22 cellular contexts compared by ENCODE assay signal in genomic region chr1:212440419-212440818, GRCh38. TPM values are rescaled to one million over a fixed set of nuclear protein-coding genes. Genes with fewer than 3 reads are reported as not detected.
A peak's percentile ranks its signal among the peaks of the same experiment; 100 is the strongest.
DNase-seq lines count a peak whose midpoint lies in the region; ATAC-seq, FAIRE-seq and TF ChIP-seq lines count a peak whose summit lies in the region.
"Had no signal": no experiment of that assay in that cellular context is flagged by ENCODE, and none has a peak within 500 bp of the region (broad histone marks: within the 10 kb centered on the region; RNA-seq: fewer than 3 reads in every experiment).

No MANE protein-coding gene starts in this region.

- TF ChIP-seq POLR2A in H1 (IDR thresholded peaks at IDR 0.05; ENCODE audit: control extremely low read depth in 1 of 2, low read depth in 2 of 2, low read length in 2 of 2), result no peak
- TF ChIP-seq POLR2A in spleen (IDR thresholded peaks at IDR 0.05), result no peak

- no peak overlapping the region for H2BK12ac ChIP-seq in H1 (ENCODE audit: low read depth, low read length)

- TF ChIP-seq RAD21 in H1 (IDR thresholded peaks at IDR 0.05 in 1 of 2, conservative IDR thresholded peaks at IDR 0.05 in 1 of 2; ENCODE audit: low read depth in 2 of 2, low read length in 2 of 2), result no peak

- H3K4me2 ChIP-seq in H1 (ENCODE audit: insufficient read depth in 1 of 2, low read depth in 2 of 2, low read length in 2 of 2), result no peak overlapping the region

- no peak for FAIRE-seq in H1 (lab: Jason Lieb, UNC)
- FAIRE-seq: GM18507, HepG2 had no signal

- H2BK20ac ChIP-seq in H1 (ENCODE audit: low read length), result no peak overlapping the region

- no peaks in the 10 kb centered on the region for H3K9me3 Mint-ChIP-seq in natural killer cell treated with Interleukin-12 subunit alpha and Interleukin-12 subunit beta and Interleukin-15 and Interleukin-18, amount 100 ng/mL, for 72 hours
- H3K9me3 Mint-ChIP-seq: CD8-positive, alpha-beta T cell; H9 had no signal

- H3K36me3 Mint-ChIP-seq in natural killer cell treated with Interleukin-12 subunit alpha and Interleukin-12 subunit beta and Interleukin-15 and Interleukin-18, amount 100 ng/mL, for 72 hours, result no peaks in the 10 kb centered on the region

- H3K27me3 ChIP-seq in H1 (replicated peaks in 1 of 4; ENCODE audit: control insufficient read depth in 3 of 4, extremely low read depth in 1 of 4, insufficient read depth in 3 of 4, low read length in 3 of 4), result no peaks in the 10 kb centered on the region
- H3K27me3 ChIP-seq in spleen (replicated peaks in 1 of 7), result no peaks in the 10 kb centered on the region
- H3K27me3 ChIP-seq: SJSA1 had no signal

- no peak overlapping the region for H2BK120ac ChIP-seq in H1 (replicated peaks; ENCODE audit: low read depth, low read length)

- no peak overlapping the region for H4K91ac ChIP-seq in H1 (replicated peaks; ENCODE audit: insufficient read length, low read length)

- H2BK5ac ChIP-seq in H1 (ENCODE audit: low read depth, low read length), result no peak overlapping the region

- no peaks in the 10 kb centered on the region for H3K4me1 ChIP-seq in H1 (replicated peaks in 1 of 4; ENCODE audit: control insufficient read depth in 3 of 4, insufficient read depth in 4 of 4, low read length in 3 of 4)
- no peaks in the 10 kb centered on the region for H3K4me1 ChIP-seq in spleen
- H3K4me1 ChIP-seq: SJSA1 had no signal

- H3K9me3 ChIP-seq in H1 (ENCODE audit: insufficient read depth in 2 of 2, low read depth in 1 of 2, low read length in 1 of 2), result no peaks in the 10 kb centered on the region
- H3K9me3 ChIP-seq in spleen, result no peaks in the 10 kb centered on the region
- H3K9me3 ChIP-seq: SJSA1 had no signal

- intact Hi-C loops in spleen (cut with DNase I; ENCODE audit: low total_unique reads), result no loop called here

- no peak overlapping the region for H2AFZ ChIP-seq in H1 (ENCODE audit: low read length)

- WGBS in H1 (ENCODE audit: extremely low coverage in 1 of 2, insufficient coverage in 1 of 2, insufficient read length in 1 of 2, insufficient replicate concordance in 2 of 2, low coverage in 1 of 2, low lambda C conversion rate in 2 of 2, missing lambda C conversion rate in 1 of 2), 2 experiments, result 79% methylated on average over 9 of the region's 9 CpGs; no CpG with 5 or more reads in 1 of the 2 experiments
- 84 to 94% (median 88%) methylated on average over 9 of the region's 9 CpGs for WGBS in spleen, 5 donors

- no peak overlapping the region for H3K27ac Mint-ChIP-seq in natural killer cell treated with Interleukin-12 subunit alpha and Interleukin-12 subunit beta and Interleukin-15 and Interleukin-18, amount 100 ng/mL, for 72 hours
- H3K27ac Mint-ChIP-seq: CD8-positive, alpha-beta T cell had no signal

- no peaks in the 10 kb centered on the region for H3K27me3 Mint-ChIP-seq in natural killer cell treated with Interleukin-12 subunit alpha and Interleukin-12 subunit beta and Interleukin-15 and Interleukin-18, amount 100 ng/mL, for 72 hours

- H3K18ac ChIP-seq in H1 (ENCODE audit: extremely low read depth, low read length), result no peak overlapping the region

- CTCF ChIA-PET in HEK293T (lab: Yijun Ruan, JAX) (interaction anchor here (1.0 kb wide), 1 partner anchor 72 kb away, joined by 3 read pairs; no protein-coding TSS in a partner anchor), H1 (lab: Charles Lee; ENCODE audit: partially characterized antibody) (interaction anchor here (0.8 to 6.2 kb wide), 5 partner anchors 16 to 369 kb away, joined by 3 to 48 read pairs (median 4); partner anchors contain the start of gene PACC1)

- no peaks in the 10 kb centered on the region for H4K20me1 ChIP-seq in H1 (replicated peaks in 1 of 2; ENCODE audit: control insufficient read depth in 1 of 2, insufficient read depth in 2 of 2, low read length in 2 of 2)

- H2AK5ac ChIP-seq in H1 (ENCODE audit: low read depth, low read length), result no peak overlapping the region

- H3K79me1 ChIP-seq in H1 (ENCODE audit: low read depth, low read length), result no peaks in the 10 kb centered on the region

- H3K79me2 ChIP-seq in H1 (ENCODE audit: control insufficient read depth in 1 of 2, insufficient read depth in 2 of 2, low read length in 2 of 2), result no peaks in the 10 kb centered on the region

- H3K4me3 Mint-ChIP-seq in natural killer cell treated with Interleukin-12 subunit alpha and Interleukin-12 subunit beta and Interleukin-15 and Interleukin-18, amount 100 ng/mL, for 72 hours, result no peak overlapping the region
- H3K4me3 Mint-ChIP-seq: CD8-positive, alpha-beta T cell; H9 had no signal

- TF ChIP-seq CTCF in H1 (IDR thresholded peaks at IDR 0.05; ENCODE audit: control extremely low read depth in 1 of 3, insufficient read depth in 1 of 3, low read depth in 1 of 3, low read length in 3 of 3) (no peak), spleen (IDR thresholded peaks at IDR 0.05 in 8 of 11, conservative IDR thresholded peaks at IDR 0.05 in 3 of 11) (no peak)

- no peak overlapping the region for H4K5ac ChIP-seq in H1 (ENCODE audit: insufficient read length, low read depth, low read length)

- H3K9ac ChIP-seq in H1 (replicated peaks in 1 of 4; ENCODE audit: extremely low read depth in 1 of 4, low read depth in 3 of 4, low read length in 3 of 4), result no peak overlapping the region; a peak in 1 of 7 replicates

- H3K36me3 ChIP-seq in H1 (ENCODE audit: control insufficient read depth in 2 of 4, insufficient read depth in 4 of 4, low read length in 3 of 4) (no peaks in the 10 kb centered on the region), spleen (peaks cover 0 to 32% (median 5%) of the 10 kb centered on the region in 6 donors)
- H3K36me3 ChIP-seq: SJSA1 had no signal

- no peak overlapping the region for H3K56ac ChIP-seq in H1 (replicated peaks; ENCODE audit: insufficient read length, low read depth, low read length)

- H4K8ac ChIP-seq in H1 (ENCODE audit: extremely low read depth, insufficient read depth, low read length), result peak overlapping the region; percentile 48; the same call in 1 of the 2 replicates

- no peak for ATAC-seq in HG02642 (IDR thresholded peaks at IDR 0.05; ENCODE audit: poor library complexity, unreplicated experiment)
- ATAC-seq in natural killer cell treated with Interleukin-12 subunit alpha and Interleukin-12 subunit beta and Interleukin-15 and Interleukin-18, amount 100 ng/mL, for 72 hours, result no peak
- ATAC-seq: CD8-positive, alpha-beta T cell; HepG2 had no signal

- H3K14ac ChIP-seq in H1 (ENCODE audit: insufficient read length), result no peak overlapping the region

- POLR2A ChIA-PET in HEK293T (lab: Yijun Ruan, JAX) (no interaction called here), H1 (lab: Charles Lee; ENCODE audit: partially characterized antibody) (interaction anchor here (1.3 kb wide), 1 partner anchor 10 kb away, joined by 3 read pairs; no protein-coding TSS in a partner anchor)

- peaks cover 0 to 6% of the 10 kb centered on the region in 2 donors for H3K4me1 Mint-ChIP-seq in natural killer cell treated with Interleukin-12 subunit alpha and Interleukin-12 subunit beta and Interleukin-15 and Interleukin-18, amount 100 ng/mL, for 72 hours (ENCODE audit: low read depth in 2 of 2)
- H3K4me1 Mint-ChIP-seq: H9 had no signal

- no peak overlapping the region for H3K27ac ChIP-seq in H1 (ENCODE audit: low read depth, low read length)
- no peak overlapping the region for H3K27ac ChIP-seq in spleen
- H3K27ac ChIP-seq: SJSA1 had no signal

- H3K4me3 ChIP-seq in H1 (ENCODE audit: extremely low read depth in 1 of 4, insufficient read depth in 2 of 4, low read depth in 3 of 4, low read length in 4 of 4) (no peak overlapping the region), spleen (no peak overlapping the region)
- H3K4me3 ChIP-seq: SJSA1 had no signal

- H3K23me2 ChIP-seq in H1 (ENCODE audit: low read depth, low read length), result no peaks in the 10 kb centered on the region

- no peak overlapping the region for H2BK15ac ChIP-seq in H1 (ENCODE audit: low read length)

- no peak overlapping the region for H3K23ac ChIP-seq in H1 (ENCODE audit: insufficient read length)

- H3K4ac ChIP-seq in H1 (replicated peaks; ENCODE audit: insufficient read length, low read depth, low read length), result no peak overlapping the region

- peak; percentile 36 for DNase-seq in HEK293T (ENCODE audit: extremely low spot score)
- DNase-seq in H1 (ENCODE audit: low read depth in 1 of 2, low spot score in 2 of 2), result no peak
- peak; percentile 35 for DNase-seq in iPS-NIHi11 (ENCODE audit: low spot score)
- peak; percentile 21 for DNase-seq in spleen
- no peak for DNase-seq in natural killer cell treated with Interleukin-12 subunit alpha and Interleukin-12 subunit beta and Interleukin-15 and Interleukin-18, amount 100 ng/mL, for 72 hours (ENCODE audit: low spot score)
- no peak for DNase-seq in NCI-H146 treated with DMSO at 0.1 percent for 48 hours (lab: John Stamatoyannopoulos, UW; ENCODE audit: unreplicated experiment)
- DNase-seq: CD8-positive, alpha-beta T cell; H9; Kasumi-1; MV-4-11; NCI-H1105; NCI-H1436 treated with DMSO at 0.1 percent for 48 hours; NCI-H1930; NCI-H2107; NCI-H446 treated with DMSO at 0.1 percent for 48 hours; NCI-H526 treated with DMSO at 0.1 percent for 48 hours; Right ventricle myocardium superior; RPMI8226 had no signal

- no peak for TF ChIP-seq EP300 in H1 (IDR thresholded peaks at IDR 0.05; ENCODE audit: borderline replicate concordance in 1 of 2, low read depth in 2 of 2, low read length in 2 of 2)

RNA-seq across cellular contexts. Expression of gene NENF, which starts 7.7 kb away (rescaled TPM):
- 27.0 and 28.5 TPM in 2 replicates for total RNA-seq in H1 (2021; fragmentation: NEBNext Ultra II Directional; extraction: Animal tissue kit (Norgen Biotek cat#: 25700))
- polyA plus RNA-seq in H1 (2011; rRNA removed) (22.1 and 28.0 TPM in 2 replicates), spleen (10 to 100 TPM; 49.9 to 59.4 (median 56.5) TPM)
- 23.4 TPM for polyA plus RNA-seq in H1 (2011; cell fraction: cytosol; rRNA removed)
- polyA plus RNA-seq in H1 (2011; cell fraction: nucleus; rRNA removed), result 24.0 TPM
- 35.4 to 45.5 TPM (median 38.2 TPM) in 4 replicates for polyA plus RNA-seq in H1 (2012, experiment 1 of 2)
- 38.7 TPM for polyA plus RNA-seq in H1 (2012, experiment 2 of 2)
- polyA plus RNA-seq in H1 (2013, experiment 1 of 2), result 33.8 TPM
- 38.4 TPM for polyA plus RNA-seq in H1 (2013, experiment 2 of 2)
- polyA minus RNA-seq in H1 (2011; rRNA and poly(A)+ RNA removed), result 7.1 and 7.4 TPM in 2 replicates
- 9.5 TPM for polyA minus RNA-seq in H1 (2011; cell fraction: cytosol; rRNA and poly(A)+ RNA removed)
- polyA minus RNA-seq in H1 (2011; cell fraction: nucleus; rRNA and poly(A)+ RNA removed), result 8.0 TPM
- total RNA-seq in spleen, result 10 to 100 TPM; 23.2 to 43.9 (median 31.6) TPM
- 10 to 100 TPM; 18.9 to 31.8 TPM for total RNA-seq in natural killer cell treated with Interleukin-12 subunit alpha and Interleukin-12 subunit beta and Interleukin-15 and Interleukin-18, amount 100 ng/mL, for 72 hours

RNA-seq across cellular contexts. Expression of gene PACC1, which starts 25.7 kb away (rescaled TPM):
- total RNA-seq in H1 (2021; fragmentation: NEBNext Ultra II Directional; extraction: Animal tissue kit (Norgen Biotek cat#: 25700)), result 16.7 and 18.8 TPM in 2 replicates
- 20.8 and 23.5 TPM in 2 replicates for polyA plus RNA-seq in H1 (2011; rRNA removed)
- polyA plus RNA-seq in H1 (2011; cell fraction: cytosol; rRNA removed), result 21.5 TPM
- 23.1 TPM for polyA plus RNA-seq in H1 (2011; cell fraction: nucleus; rRNA removed)
- 10.6 to 17.3 TPM (median 14.4 TPM) in 4 replicates for polyA plus RNA-seq in H1 (2012, experiment 1 of 2)
- 9.3 TPM for polyA plus RNA-seq in H1 (2012, experiment 2 of 2)
- 14.9 TPM for polyA plus RNA-seq in H1 (2013, experiment 1 of 2)
- polyA plus RNA-seq in H1 (2013, experiment 2 of 2), result 16.5 TPM
- polyA minus RNA-seq in H1 (2011; rRNA and poly(A)+ RNA removed), result 37.6 and 48.3 TPM in 2 replicates
- 20.5 TPM for polyA minus RNA-seq in H1 (2011; cell fraction: cytosol; rRNA and poly(A)+ RNA removed)
- 28.2 TPM for polyA minus RNA-seq in H1 (2011; cell fraction: nucleus; rRNA and poly(A)+ RNA removed)
- 10 to 100 TPM in 4 of 7 donors, 1 to 10 TPM in 3; 8.1 to 12.8 (median 10.7) TPM for total RNA-seq in spleen
- polyA plus RNA-seq in spleen, result 1 to 10 TPM; 6.5 to 8.2 (median 6.8) TPM
- 10 to 100 TPM; 11.8 to 26.6 TPM for total RNA-seq in natural killer cell treated with Interleukin-12 subunit alpha and Interleukin-12 subunit beta and Interleukin-15 and Interleukin-18, amount 100 ng/mL, for 72 hours

Comparison
In these comparisons a context has a peak if more than half of its experiments do, and no peak if none do; other contexts are left out.
1. DNase-seq: peak in HEK293T (single experiment), iPS-NIHi11 (single experiment) and spleen (single experiment); none in H1 (0 of 2), natural killer cell treated with Interleukin-12 subunit alpha and Interleukin-12 subunit beta and Interleukin-15 and Interleukin-18, amount 100 ng/mL, for 72 hours (single experiment) and NCI-H146 treated with DMSO at 0.1 percent for 48 hours (single experiment).